Comparison of ENCODE assay signal across 8 cellular contexts in the genomic region with DNA sequence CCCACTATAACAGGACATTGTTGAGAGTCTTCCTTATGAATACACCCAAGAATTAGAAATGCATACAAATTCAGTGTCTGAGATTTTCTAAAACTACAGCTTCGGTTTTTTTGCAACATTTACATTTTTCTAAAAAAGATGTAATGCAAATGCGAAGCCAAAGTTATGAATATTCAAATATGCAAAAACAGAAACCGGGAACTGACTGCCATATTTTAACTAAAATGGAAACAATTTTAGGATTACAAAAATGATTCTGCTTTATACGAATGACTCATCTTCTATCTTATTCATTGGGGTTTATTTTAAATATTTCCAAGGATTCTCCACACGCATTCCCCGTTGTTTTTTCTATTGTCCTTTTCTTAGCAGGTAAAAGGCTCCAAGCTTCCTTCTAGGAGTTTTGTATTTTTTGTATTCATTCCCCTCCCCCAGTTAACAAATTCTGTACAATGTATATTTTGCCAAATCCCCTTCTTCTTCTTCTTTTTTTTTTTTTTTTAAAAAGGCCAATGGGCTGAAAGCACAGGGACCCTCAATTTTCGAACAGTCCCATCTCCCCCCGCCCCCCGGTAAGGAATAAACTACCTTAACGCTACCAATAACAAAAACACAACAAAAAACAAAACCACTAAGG. TPM values are rescaled to one million over a fixed set of nuclear protein-coding genes. Genes with fewer than 3 reads are reported as not detected.
DNase-seq lines count a peak whose midpoint lies in the region; ATAC-seq and TF ChIP-seq lines count a peak whose summit lies in the region.

No MANE protein-coding gene starts in this region.

- in situ Hi-C loops in brain microvascular endothelial cell (cut with HindIII; ENCODE audit: low pct_ligation_motif_present, low sequenced_read_pairs): no loop called here

- H3K9me3 ChIP-seq in AG04450 (ENCODE audit: control insufficient read depth, insufficient read depth, low read length) (no peaks in the 10 kb centered on the region), HUES48 (ENCODE audit: control insufficient read depth, insufficient read depth, low read length) (no peaks in the 10 kb centered on the region), mucosa of rectum (ENCODE audit: control insufficient read depth in 2 of 2, low read length in 2 of 2) (no peaks in the 10 kb centered on the region)

- CTCF ChIA-PET in AG04450 (lab: Charles Lee): interaction anchor here (0.7 to 2.6 kb wide), 6 partner anchors 11 to 298 kb away, joined by 3 to 13 read pairs (median 4); no protein-coding TSS in a partner anchor

- H3K27me3 ChIP-seq in AG04450 (ENCODE audit: control insufficient read depth, insufficient read depth, low read length): no peaks in the 10 kb centered on the region
- peaks cover 18% of the 10 kb centered on the region for H3K27me3 ChIP-seq in HUES48 (ENCODE audit: control insufficient read depth, insufficient read depth, low read length)
- H3K27me3 ChIP-seq in brain microvascular endothelial cell (replicated peaks): no peaks in the 10 kb centered on the region
- no peaks in the 10 kb centered on the region for H3K27me3 ChIP-seq in mucosa of rectum (ENCODE audit: control insufficient read depth in 2 of 2, insufficient read depth in 2 of 2, low read length in 2 of 2)

- ATAC-seq in HG02870 (IDR thresholded peaks at IDR 0.05; ENCODE audit: unreplicated experiment): no peak

- no peak for DNase-seq in AG04450 (ENCODE audit: low read depth, low spot score)
- no peak for DNase-seq in brain microvascular endothelial cell
- no peak for DNase-seq in NCI-H187 treated with DMSO at 0.1 percent for 48 hours (lab: John Stamatoyannopoulos, UW)
- DNase-seq in HPDE6-E6E7 (ENCODE audit: extremely low spot score): no peak
- no peak for DNase-seq in SW 1271 (lab: John Stamatoyannopoulos, UW)

- H3K27ac ChIP-seq in AG04450 (ENCODE audit: low read depth, low read length): peak overlapping the region; percentile 89
- H3K27ac ChIP-seq in HUES48 (ENCODE audit: low read depth, low read length): peak overlapping the region; percentile 88
- peak overlapping the region; percentile 92 for H3K27ac ChIP-seq in brain microvascular endothelial cell
- H3K27ac ChIP-seq in mucosa of rectum (ENCODE audit: low read depth in 2 of 2, low read length in 2 of 2): peak overlapping the region; percentile 90 to 95

- POLR2A ChIA-PET in AG04450 (lab: Yijun Ruan, JAX): interaction anchor here (0.6 to 1.6 kb wide), 4 partner anchors 258 to 362 kb away, joined by 3 to 9 read pairs (median 3); no protein-coding TSS in a partner anchor

- H3K4me1 ChIP-seq in HUES48 (ENCODE audit: control insufficient read depth, insufficient read depth, low read length) (peaks cover 22% of the 10 kb centered on the region), mucosa of rectum (ENCODE audit: control insufficient read depth in 2 of 2, insufficient read depth in 2 of 2, low read length in 2 of 2) (peaks cover 10 to 23% of the 10 kb centered on the region in 2 donors)

- H3K36me3 ChIP-seq in HUES48 (ENCODE audit: control insufficient read depth, insufficient read depth, low read length): peaks cover 28% of the 10 kb centered on the region
- peaks cover 17% of the 10 kb centered on the region for H3K36me3 ChIP-seq in brain microvascular endothelial cell (replicated peaks)
- H3K36me3 ChIP-seq in mucosa of rectum (ENCODE audit: control insufficient read depth in 2 of 2, insufficient read depth in 2 of 2, low read length in 2 of 2): peaks cover 14 to 15% of the 10 kb centered on the region in 2 donors

- H3K9ac ChIP-seq in HUES48 (ENCODE audit: low read depth, low read length) (peak overlapping the region; percentile 64), mucosa of rectum (ENCODE audit: low read depth in 1 of 2, low read length in 2 of 2) (peak overlapping the region; percentile 81 to 92)

- no peak for TF ChIP-seq CTCF in AG04450 (IDR thresholded peaks at IDR 0.05; ENCODE audit: low read depth, low read length)
- no peak for TF ChIP-seq CTCF in brain microvascular endothelial cell (IDR thresholded peaks at IDR 0.05; ENCODE audit: low read depth, low read length, missing control alignments)

- H3K4me3 ChIP-seq in AG04450 (ENCODE audit: low read depth, low read length) (peak overlapping the region; percentile 87), HUES48 (ENCODE audit: low read depth, low read length) (peak overlapping the region; percentile 74), brain microvascular endothelial cell (ENCODE audit: low read depth, low read length) (peak overlapping the region; percentile 97), mucosa of rectum (ENCODE audit: low read length in 2 of 2) (peak overlapping the region; percentile 94)

RNA-seq across cellular contexts. Expression of gene ARPC5, which starts 1.0 kb away (rescaled TPM):
- 251 and 293 TPM in 2 replicates for polyA plus RNA-seq in AG04450 (2011; rRNA removed)
- 163 and 167 TPM in 2 replicates for polyA minus RNA-seq in AG04450 (2011; rRNA and poly(A)+ RNA removed)

RNA-seq across cellular contexts. Expression of gene APOBEC4, which starts 18.6 kb away (rescaled TPM):
- not detected in 2 replicates for polyA plus RNA-seq in AG04450 (2011; rRNA removed)
- polyA minus RNA-seq in AG04450 (2011; rRNA and poly(A)+ RNA removed): not detected in 2 replicates

RNA-seq across cellular contexts. Expression of gene NCF2, which starts 44.3 kb away (rescaled TPM):
- polyA plus RNA-seq in AG04450 (2011; rRNA removed): 0.43 and 0.47 TPM in 2 replicates
- polyA minus RNA-seq in AG04450 (2011; rRNA and poly(A)+ RNA removed): 0.35 and 0.69 TPM in 2 replicates
